ENCODE assay signal across 8 cellular contexts in the genomic region with DNA sequence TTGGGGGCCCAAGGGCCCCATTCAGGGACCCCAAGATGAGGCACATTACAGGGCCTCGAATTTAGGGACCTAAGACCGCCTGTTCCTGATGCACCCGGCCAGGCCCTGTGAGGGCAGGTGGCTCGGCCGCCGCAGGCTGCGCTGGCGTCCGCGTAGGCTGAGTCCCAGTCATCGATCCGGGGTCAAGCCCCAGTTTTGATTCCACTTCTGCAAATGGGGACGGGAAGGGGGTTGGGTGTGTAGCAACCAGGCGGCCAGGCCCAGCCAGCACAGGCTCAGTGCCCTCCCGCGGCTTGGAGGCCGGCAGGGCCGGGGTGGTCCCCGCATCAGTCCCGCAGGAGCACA. TPM values are rescaled to one million over a fixed set of nuclear protein-coding genes. Genes with fewer than 3 reads are reported as not detected.
DNase-seq lines count a peak whose midpoint lies in the region; ATAC-seq and TF ChIP-seq lines count a peak whose summit lies in the region.

No MANE protein-coding gene starts in this region.

- no peak for TF ChIP-seq POLR2A in thyroid gland (IDR thresholded peaks at IDR 0.05)

- ATAC-seq in stimulated activated naive CD8-positive, alpha-beta T cell treated with anti-CD3 and anti-CD28 coated beads, Interleukin-15, Interleukin-2, amounts not matched to agents 100 U/mL and 50 U/mL, for 24 hours, result no peak
- ATAC-seq in HG03280 (IDR thresholded peaks at IDR 0.05; ENCODE audit: unreplicated experiment) (no peak), HG03571 (IDR thresholded peaks at IDR 0.05; ENCODE audit: unreplicated experiment) (no peak)

- H3K36me3 ChIP-seq in kidney epithelial cell (ENCODE audit: control insufficient read depth, insufficient read depth, low read length), result no peaks in the 10 kb centered on the region
- peaks cover 0 to 5% of the 10 kb centered on the region in 2 donors for H3K36me3 ChIP-seq in thyroid gland

- H3K27ac ChIP-seq in thyroid gland, result peak overlapping the region; percentile 70 to 89 (median 75)

- TF ChIP-seq CTCF in kidney epithelial cell (IDR thresholded peaks at IDR 0.05; ENCODE audit: insufficient read depth, low read length, poor library complexity, severe bottlenecking), result no peak
- no peak for TF ChIP-seq CTCF in thyroid gland (IDR thresholded peaks at IDR 0.05)

- H3K4me3 Mint-ChIP-seq in stimulated activated naive CD8-positive, alpha-beta T cell treated with anti-CD3 and anti-CD28 coated beads, Interleukin-15, Interleukin-2, amounts not matched to agents 100 ng/mL and 50 ng/mL, for 24 hours, result peak overlapping the region; percentile 89
- peak overlapping the region; percentile 93 for H3K4me3 Mint-ChIP-seq in activated naive CD8-positive, alpha-beta T cell

- no peaks in the 10 kb centered on the region for H3K9me3 ChIP-seq in thyroid gland

- no CpG with 5 or more reads among the region's 20 CpGs for WGBS in thyroid gland, 2 donors

- H3K27me3 ChIP-seq in kidney epithelial cell (ENCODE audit: control insufficient read depth, insufficient read depth, low read length) (no peaks in the 10 kb centered on the region), thyroid gland (no peaks in the 10 kb centered on the region)

- H3K4me3 ChIP-seq in kidney epithelial cell (ENCODE audit: low read depth, low read length), result peak overlapping the region; percentile 64
- peak overlapping the region; percentile 12 to 56 (median 26) for H3K4me3 ChIP-seq in thyroid gland (replicated peaks in 1 of 3)

- CTCF ChIA-PET in HEK293T (lab: Yijun Ruan, JAX), result no interaction called here

- no peaks in the 10 kb centered on the region for H3K27me3 Mint-ChIP-seq in stimulated activated naive CD8-positive, alpha-beta T cell treated with anti-CD3 and anti-CD28 coated beads, Interleukin-15, Interleukin-2, amounts not matched to agents 100 ng/mL and 50 ng/mL, for 24 hours
- H3K27me3 Mint-ChIP-seq in activated naive CD8-positive, alpha-beta T cell, result no peaks in the 10 kb centered on the region

- peaks cover 3% of the 10 kb centered on the region for H3K36me3 Mint-ChIP-seq in stimulated activated naive CD8-positive, alpha-beta T cell treated with anti-CD3 and anti-CD28 coated beads, Interleukin-15, Interleukin-2, amounts not matched to agents 100 ng/mL and 50 ng/mL, for 24 hours (ENCODE audit: low read depth)
- peaks cover 4% of the 10 kb centered on the region for H3K36me3 Mint-ChIP-seq in activated naive CD8-positive, alpha-beta T cell

- DNase-seq in stimulated activated naive CD8-positive, alpha-beta T cell treated with anti-CD3 and anti-CD28 coated beads, Interleukin-15, Interleukin-2, amounts not matched to agents 100 U/mL and 50 U/mL, for 24 hours, result no peak
- DNase-seq in kidney epithelial cell (ENCODE audit: low read depth), result no peak
- DNase-seq in thyroid gland, result no peak
- no peak for DNase-seq in HEK293T (ENCODE audit: extremely low spot score)

- peak overlapping the region; percentile 21 for H3K27ac Mint-ChIP-seq in stimulated activated naive CD8-positive, alpha-beta T cell treated with anti-CD3 and anti-CD28 coated beads, Interleukin-15, Interleukin-2, amounts not matched to agents 100 ng/mL and 50 ng/mL, for 24 hours
- peak overlapping the region; percentile 96 for H3K27ac Mint-ChIP-seq in activated naive CD8-positive, alpha-beta T cell

- intact Hi-C loops in thyroid gland (cut with DNase I), result no loop called here

- peaks cover 0 to 10% of the 10 kb centered on the region in 2 donors for H3K4me1 ChIP-seq in thyroid gland

- POLR2A ChIA-PET in HEK293T (lab: Yijun Ruan, JAX), result no interaction called here

- H3K4me1 Mint-ChIP-seq in stimulated activated naive CD8-positive, alpha-beta T cell treated with anti-CD3 and anti-CD28 coated beads, Interleukin-15, Interleukin-2, amounts not matched to agents 100 ng/mL and 50 ng/mL, for 24 hours (ENCODE audit: low read depth), result peaks cover 13% of the 10 kb centered on the region
- H3K4me1 Mint-ChIP-seq in activated naive CD8-positive, alpha-beta T cell (ENCODE audit: low read depth), result peaks cover 17% of the 10 kb centered on the region

- no peaks in the 10 kb centered on the region for H3K9me3 Mint-ChIP-seq in stimulated activated naive CD8-positive, alpha-beta T cell treated with anti-CD3 and anti-CD28 coated beads, Interleukin-15, Interleukin-2, amounts not matched to agents 100 ng/mL and 50 ng/mL, for 24 hours
- no peaks in the 10 kb centered on the region for H3K9me3 Mint-ChIP-seq in activated naive CD8-positive, alpha-beta T cell (ENCODE audit: low read depth)

TF ChIP-seq in HEK293T, 16 proteins besides CTCF, POLR2A, EP300 and RAD21:
- no peak for TF ChIP-seq TARDBP (IDR thresholded peaks at IDR 0.05)
- TF ChIP-seq, protein P1, sequence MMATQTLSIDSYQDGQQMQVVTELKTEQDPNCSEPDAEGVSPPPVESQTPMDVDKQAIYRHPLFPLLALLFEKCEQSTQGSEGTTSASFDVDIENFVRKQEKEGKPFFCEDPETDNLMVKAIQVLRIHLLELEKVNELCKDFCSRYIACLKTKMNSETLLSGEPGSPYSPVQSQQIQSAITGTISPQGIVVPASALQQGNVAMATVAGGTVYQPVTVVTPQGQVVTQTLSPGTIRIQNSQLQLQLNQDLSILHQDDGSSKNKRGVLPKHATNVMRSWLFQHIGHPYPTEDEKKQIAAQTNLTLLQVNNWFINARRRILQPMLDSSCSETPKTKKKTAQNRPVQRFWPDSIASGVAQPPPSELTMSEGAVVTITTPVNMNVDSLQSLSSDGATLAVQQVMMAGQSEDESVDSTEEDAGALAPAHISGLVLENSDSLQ (IDR thresholded peaks at IDR 0.05), result no peak
- TF ChIP-seq ELF4 (IDR thresholded peaks at IDR 0.05), result no peak
- TF ChIP-seq SP1 (IDR thresholded peaks at IDR 0.05), result no peak
- TF ChIP-seq L3MBTL2 (conservative IDR thresholded peaks at IDR 0.05), result no peak
- no peak for TF ChIP-seq FOXK2 (IDR thresholded peaks at IDR 0.05)
- TF ChIP-seq HDGF (IDR thresholded peaks at IDR 0.05; ENCODE audit: borderline replicate concordance), result no peak
- no peak for TF ChIP-seq ARNT (IDR thresholded peaks at IDR 0.05)

RNA-seq across cellular contexts. Expression of gene PNPLA4, which starts 0.3 kb away (rescaled TPM):
- total RNA-seq in kidney epithelial cell (19.0 and 21.0 TPM in 2 replicates), thyroid gland (10 to 100 TPM; 19.7 to 70.1 (median 39.5) TPM)
